In the genomic region with DNA sequence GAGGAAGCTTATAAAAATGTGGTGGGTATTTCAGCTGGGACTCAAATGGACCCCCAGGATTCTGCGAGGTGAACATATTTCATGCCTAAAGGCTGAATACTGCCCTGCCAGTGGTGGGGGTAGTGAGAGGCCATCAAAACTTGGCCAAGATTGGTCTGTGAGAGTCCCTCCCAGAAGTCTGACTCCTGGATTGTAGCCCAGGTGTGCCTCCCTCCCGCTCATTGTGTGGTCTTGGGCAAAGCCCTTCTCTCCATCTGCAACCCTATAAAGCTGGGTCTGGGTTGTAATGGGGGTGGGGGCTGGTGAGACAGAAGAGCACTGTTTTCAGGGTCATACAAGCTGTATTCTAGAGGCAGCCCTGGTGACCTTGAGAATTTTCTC, we compare ENCODE assay signal across 8 cellular contexts. TPM values are rescaled to one million over a fixed set of nuclear protein-coding genes. Genes with fewer than 3 reads are reported as not detected.
A peak's percentile ranks its signal among the peaks of the same experiment; 100 is the strongest.
DNase-seq lines count a peak whose midpoint lies in the region; ATAC-seq and TF ChIP-seq lines count a peak whose summit lies in the region.

No MANE protein-coding gene starts in this region.

- H3K9ac ChIP-seq in HCT116 (ENCODE audit: low read length) (peak overlapping the region; percentile 78), SK-N-SH (no peak overlapping the region)

- no peaks in the 10 kb centered on the region for H3K9me3 ChIP-seq in A673 (ENCODE audit: low read depth, low read length, poor library complexity, severe bottlenecking)
- no peaks in the 10 kb centered on the region for H3K9me3 ChIP-seq in HCT116 (ENCODE audit: control insufficient read depth in 1 of 2, insufficient read depth in 1 of 2, low read depth in 1 of 2, low read length in 2 of 2)
- no peaks in the 10 kb centered on the region for H3K9me3 ChIP-seq in right lobe of liver
- no peaks in the 10 kb centered on the region for H3K9me3 ChIP-seq in upper lobe of right lung
- H3K9me3 ChIP-seq in SK-N-SH, result no peaks in the 10 kb centered on the region

- BruUV-seq in A673 (replicated peaks; lab: Mats Ljungman, UMichigan) (no TSS peak), HCT116 (replicated peaks; lab: Mats Ljungman, UMichigan) (TSS peak; percentile 66)

- DNase-seq in A673 (ENCODE audit: low spot score), result no peak
- DNase-seq in HCT116 (ENCODE audit: low read depth, low spot score), result no peak
- no peak for DNase-seq in astrocyte of the spinal cord (ENCODE audit: low read depth, low spot score)
- DNase-seq in right lobe of liver, result no peak
- DNase-seq in upper lobe of right lung, result no peak
- DNase-seq in SK-N-SH, result no peak

- H2AFZ ChIP-seq in HCT116 (ENCODE audit: low read depth, low read length, poor library complexity, severe bottlenecking), result no peak overlapping the region
- H2AFZ ChIP-seq in SK-N-SH (ENCODE audit: low read depth), result no peak overlapping the region

- TF ChIP-seq POLR2A in HCT116 (IDR thresholded peaks at IDR 0.05; ENCODE audit: borderline replicate concordance, extremely low read depth, insufficient read depth, insufficient read length) (no peak), right lobe of liver (IDR thresholded peaks at IDR 0.05) (no peak)

- no peak for TF ChIP-seq RAD21 in HCT116 (IDR thresholded peaks at IDR 0.05; ENCODE audit: low read depth)
- TF ChIP-seq RAD21 in SK-N-SH (IDR thresholded peaks at IDR 0.05; ENCODE audit: low read length), result no peak

- TF ChIP-seq EP300 in SK-N-SH (IDR thresholded peaks at IDR 0.05; ENCODE audit: borderline replicate concordance in 1 of 2, low read depth in 1 of 2, low read length in 1 of 2), result no peak

- H3K27ac ChIP-seq in A673 (ENCODE audit: low read depth, low read length, poor library complexity, severe bottlenecking), result peak overlapping the region; percentile 37
- peak overlapping the region; percentile 95 for H3K27ac ChIP-seq in HCT116 (ENCODE audit: low read depth, low read length)
- peak overlapping the region; percentile 82 to 97 (median 86) for H3K27ac ChIP-seq in right lobe of liver
- peak overlapping the region; percentile 91 for H3K27ac ChIP-seq in upper lobe of right lung
- H3K27ac ChIP-seq in SK-N-SH (ENCODE audit: low read depth in 2 of 2, low read length in 1 of 2), result no peak overlapping the region

- H3K4me2 ChIP-seq in HCT116 (ENCODE audit: low read length) (peak overlapping the region; percentile 87), SK-N-SH (no peak overlapping the region)

- intact Hi-C loops in A673 (cut with micrococcal nuclease; ENCODE audit: unreplicated experiment), result no loop called here
- intact Hi-C loops in HCT116 (cut with micrococcal nuclease), result no loop called here
- intact Hi-C loops in right lobe of liver (cut with DNase I), result no loop called here
- intact Hi-C loops in upper lobe of right lung (cut with DNase I), result no loop called here

- H3K79me2 ChIP-seq in HCT116 (ENCODE audit: insufficient read depth, low read length), result peaks cover 12% of the 10 kb centered on the region; the same call in 1 of the 2 replicates
- no peaks in the 10 kb centered on the region for H3K79me2 ChIP-seq in SK-N-SH (ENCODE audit: insufficient read depth)

- H3K4me3 ChIP-seq in A673 (ENCODE audit: low read depth, low read length, poor library complexity, severe bottlenecking) (peak overlapping the region; percentile 65), HCT116 (replicated peaks in 1 of 2; ENCODE audit: low read depth in 1 of 2, low read length in 2 of 2) (peak overlapping the region; percentile 55 to 62), astrocyte of the spinal cord (ENCODE audit: low read depth, low read length) (peak overlapping the region; percentile 53), right lobe of liver (peak overlapping the region; percentile 74 to 100 (median 79)), upper lobe of right lung (peak overlapping the region; percentile 91), SK-N-SH (ENCODE audit: low read depth in 2 of 2, low read length in 1 of 2) (no peak overlapping the region)

- H3K9me2 ChIP-seq in HCT116 (ENCODE audit: insufficient read depth) (no peaks in the 10 kb centered on the region), SK-N-SH (no peaks in the 10 kb centered on the region)

- H3K27me3 ChIP-seq in A673 (replicated peaks; ENCODE audit: insufficient read depth, low read depth, low read length, poor library complexity) (no peaks in the 10 kb centered on the region), HCT116 (ENCODE audit: insufficient read depth, low read length) (no peaks in the 10 kb centered on the region), right lobe of liver (no peaks in the 10 kb centered on the region), upper lobe of right lung (no peaks in the 10 kb centered on the region), SK-N-SH (ENCODE audit: insufficient read depth) (no peaks in the 10 kb centered on the region)

- ATAC-seq in HCT116, result peak; percentile 33
- peak; percentile 3 to 44 (median 26) for ATAC-seq in right lobe of liver
- peak; percentile 40 for ATAC-seq in upper lobe of right lung
- no peak for ATAC-seq in GM21576 (IDR thresholded peaks at IDR 0.05; ENCODE audit: unreplicated experiment)
- ATAC-seq in HG03565 (IDR thresholded peaks at IDR 0.05; ENCODE audit: unreplicated experiment), result no peak

- no peak for TF ChIP-seq CTCF in A673 (conservative IDR thresholded peaks at IDR 0.05; ENCODE audit: low read depth, low read length)
- 0 out of 6 replicates have a peak, but pooled peaks of 1 of the 3 experiments have one; percentile 6 for TF ChIP-seq CTCF in HCT116 (IDR thresholded peaks at IDR 0.05 in 2 of 3, conservative IDR thresholded peaks at IDR 0.05 in 1 of 3; ENCODE audit: borderline replicate concordance in 1 of 3, insufficient read depth in 1 of 3, low read depth in 2 of 3, low read length in 2 of 3)
- TF ChIP-seq CTCF in astrocyte of the spinal cord (IDR thresholded peaks at IDR 0.05; ENCODE audit: low read depth, low read length), result no peak
- no peak for TF ChIP-seq CTCF in right lobe of liver (IDR thresholded peaks at IDR 0.05)
- TF ChIP-seq CTCF in upper lobe of right lung (IDR thresholded peaks at IDR 0.05), result no peak
- TF ChIP-seq CTCF in SK-N-SH (IDR thresholded peaks at IDR 0.05), result no peak

- RAD21 ChIA-PET in HCT116 (lab: Charles Lee; ENCODE audit: low non-redundant PET in 1 of 2, low total read pairs in 2 of 2, uncharacterized antibody in 2 of 2, unreplicated experiment in 2 of 2), result no interaction called here

- H3K36me3 ChIP-seq in A673 (ENCODE audit: insufficient read depth, low read length, poor library complexity, severe bottlenecking) (no peaks in the 10 kb centered on the region), HCT116 (ENCODE audit: control insufficient read depth in 1 of 2, insufficient read depth in 2 of 2, low read length in 2 of 2) (no peaks in the 10 kb centered on the region), right lobe of liver (peaks cover 0 to 16% (median under 1%) of the 10 kb centered on the region in 4 donors), upper lobe of right lung (no peaks in the 10 kb centered on the region), SK-N-SH (replicated peaks in 1 of 2; ENCODE audit: control insufficient read depth in 1 of 2, insufficient read depth in 2 of 2, low read length in 1 of 2) (no peaks in the 10 kb centered on the region)

- CTCF ChIA-PET in A673 (lab: Charles Lee), result no interaction called here
- CTCF ChIA-PET in HCT116 (lab: Charles Lee), result interaction anchor here (2.8 kb wide), 1 partner anchor 10 kb away, joined by 15 read pairs; no protein-coding TSS in a partner anchor
- CTCF ChIA-PET in SK-N-SH (lab: Yijun Ruan, JAX), result interaction anchor here (0.6 to 12.6 kb wide), 4 partner anchors 11 to 236 kb away, joined by 3 to 101 read pairs (median 5); no protein-coding TSS in a partner anchor

- POLR2A ChIA-PET in A673 (lab: Charles Lee; ENCODE audit: low non-redundant PET), result no interaction called here
- POLR2A ChIA-PET in HCT116 (lab: Charles Lee), result interaction anchor here (0.8 kb wide), 1 partner anchor 9 kb away, joined by 3 read pairs; no protein-coding TSS in a partner anchor
- POLR2A ChIA-PET in SK-N-SH (lab: Yijun Ruan, JAX), result no interaction called here

- H3F3A ChIP-seq in SK-N-SH (replicated peaks; ENCODE audit: insufficient read depth), result peaks cover 14% of the 10 kb centered on the region

- H3K4me1 ChIP-seq in A673 (ENCODE audit: insufficient read depth, low read length, poor library complexity, severe bottlenecking), result peaks cover 9% of the 10 kb centered on the region
- peaks cover 26 to 61% of the 10 kb centered on the region in 2 experiments for H3K4me1 ChIP-seq in HCT116 (ENCODE audit: control insufficient read depth in 1 of 2, insufficient read depth in 2 of 2, low read length in 2 of 2)
- H3K4me1 ChIP-seq in right lobe of liver, result peaks cover 0 to 22% (median 4%) of the 10 kb centered on the region in 4 donors
- H3K4me1 ChIP-seq in upper lobe of right lung, result peaks cover 7% of the 10 kb centered on the region
- peaks cover 0 to 14% of the 10 kb centered on the region in 2 experiments; a peak in 1 of 4 replicates for H3K4me1 ChIP-seq in SK-N-SH (ENCODE audit: control insufficient read depth in 1 of 2, insufficient read depth in 2 of 2, low read depth in 1 of 2, low read length in 1 of 2)

- in situ Hi-C loops in astrocyte of the spinal cord (cut with HindIII; ENCODE audit: low sequenced_read_pairs), result loop anchor here (25.0 kb wide), 1 partner anchor 227 kb away; no protein-coding TSS in a partner anchor

- no CpG with 5 or more reads among the region's 2 CpGs for WGBS in right lobe of liver (ENCODE audit: insufficient coverage, low coverage, low lambda C conversion rate, missing lambda C conversion rate)
- WGBS in SK-N-SH (ENCODE audit: low lambda C conversion rate), result 100% methylated on average over 2 of the region's 2 CpGs

- H4K20me1 ChIP-seq in HCT116 (ENCODE audit: insufficient read depth) (no peaks in the 10 kb centered on the region), SK-N-SH (ENCODE audit: insufficient read depth) (no peaks in the 10 kb centered on the region)

TF ChIP-seq in HCT116, 20 proteins besides CTCF, POLR2A, EP300 and RAD21 (continues in another document):
- TF ChIP-seq SIN3A (IDR thresholded peaks at IDR 0.05; ENCODE audit: low read depth), result no peak

RNA-seq across cellular contexts. Expression of a gene that starts 0.9 kb away (rescaled TPM):
- total RNA-seq in A673 (2021), result 42.8 and 51.6 TPM in 2 replicates
- total RNA-seq in HCT116 (2021; ENCODE audit: unreplicated experiment), result 43.4 TPM
- polyA plus RNA-seq in HCT116 (2012), result 28.3 and 40.8 TPM in 2 replicates
- 100 to 1,000 TPM in 2 of 6 experiments, 10 to 100 TPM in 4; 63.0 to 152 (median 83.3) TPM for total RNA-seq in right lobe of liver
- 59.9 TPM for total RNA-seq in upper lobe of right lung
- polyA plus RNA-seq in SK-N-SH (2012; rRNA removed), result not detected in 2 replicates
- polyA plus RNA-seq in SK-N-SH (2012; cell fraction: cytosol; rRNA removed), result not detected in 2 replicates
- polyA plus RNA-seq in SK-N-SH (2012; cell fraction: nucleus; rRNA removed), result not detected in 2 replicates

RNA-seq across cellular contexts. Expression of a gene that starts 23.1 kb away (rescaled TPM):
- 26.4 and 26.7 TPM in 2 replicates for total RNA-seq in A673 (2021)
- 24.3 TPM for total RNA-seq in HCT116 (2021; ENCODE audit: unreplicated experiment)
- 8.2 and 9.8 TPM in 2 replicates for polyA plus RNA-seq in HCT116 (2012)
- total RNA-seq in right lobe of liver, result 10 to 100 TPM in 2 of 6 experiments, 1 to 10 TPM in 4; 3.4 to 11.8 (median 4.6) TPM
- 10.2 TPM for total RNA-seq in upper lobe of right lung
- 10.8 and 14.9 TPM in 2 replicates for polyA plus RNA-seq in SK-N-SH (2012; rRNA removed)
- polyA plus RNA-seq in SK-N-SH (2012; cell fraction: cytosol; rRNA removed), result 15.6 and 16.9 TPM in 2 replicates
- polyA plus RNA-seq in SK-N-SH (2012; cell fraction: nucleus; rRNA removed), result 10.5 and 16.3 TPM in 2 replicates

Comparison
In these comparisons a context has a peak if more than half of its experiments do, and no peak if none do; other contexts are left out.
1. H3K27ac ChIP-seq: peak in A673 (single experiment), HCT116 (single experiment), right lobe of liver (3 of 3) and upper lobe of right lung (single experiment); none in SK-N-SH (0 of 2).
2. H3K4me3 ChIP-seq: peak in A673 (single experiment), HCT116 (2 of 2), astrocyte of the spinal cord (single experiment), right lobe of liver (3 of 3) and upper lobe of right lung (single experiment); none in SK-N-SH (0 of 2).
3. ATAC-seq: peak in HCT116 (single experiment), right lobe of liver (4 of 4) and upper lobe of right lung (single experiment); none in GM21576 (single experiment) and HG03565 (single experiment).